16 cellular contexts compared by ENCODE assay signal in the genomic region with DNA sequence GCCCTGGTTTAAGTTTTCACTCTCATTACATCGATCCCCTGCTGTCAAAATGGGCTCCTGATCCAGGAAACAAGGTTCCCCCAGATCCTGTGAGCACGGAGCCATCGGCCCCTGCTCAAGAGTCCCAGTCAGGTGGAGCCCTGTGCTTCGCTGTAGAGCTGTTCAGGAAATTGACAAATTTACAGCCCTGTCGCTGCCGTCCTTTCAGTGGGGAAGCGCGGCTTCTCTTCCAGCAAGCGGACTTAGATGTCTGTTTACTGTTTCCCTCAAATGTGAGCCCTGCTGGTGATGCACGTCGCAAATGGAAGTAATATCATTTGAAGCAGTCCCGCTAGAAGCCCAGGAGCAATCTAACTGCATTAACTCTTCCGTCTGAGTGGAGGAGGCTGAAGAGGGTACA.
DNase-seq lines count a peak whose midpoint lies in the region; ATAC-seq and TF ChIP-seq lines count a peak whose summit lies in the region.
"Had no signal": no experiment of that assay in that cellular context is flagged by ENCODE, and none has a peak within 500 bp of the region (broad histone marks: within the 10 kb centered on the region; RNA-seq: fewer than 3 reads in every experiment).

No MANE protein-coding gene starts in this region.

- H3K36me3 Mint-ChIP-seq in H9 (ENCODE audit: insufficient read depth in 1 of 3, low read depth in 3 of 3) (peaks cover 0 to 1% (median 0%) of the 10 kb centered on the region in 3 experiments; a peak in 2 of 7 replicates), WTC11 (no peaks in the 10 kb centered on the region), neural crest cell (ENCODE audit: low read depth) (no peaks in the 10 kb centered on the region)
- H3K36me3 Mint-ChIP-seq: IgD-negative memory B cell had no signal

- H3K4me3 ChIP-seq in smooth muscle cell, result no peak overlapping the region
- H3K4me3 ChIP-seq in prostate gland, result no peak overlapping the region
- H3K4me3 ChIP-seq in upper lobe of right lung, result no peak overlapping the region

- no peak for TF ChIP-seq POLR2A in prostate gland (IDR thresholded peaks at IDR 0.05)

- H2BK12ac ChIP-seq in H9 (ENCODE audit: insufficient read length, low read depth, low read length), result no peak overlapping the region

- H3K4me1 ChIP-seq in H9 (ENCODE audit: insufficient read depth, low read length) (no peaks in the 10 kb centered on the region), smooth muscle cell (ENCODE audit: low read depth) (no peaks in the 10 kb centered on the region), prostate gland (replicated peaks) (no peaks in the 10 kb centered on the region), upper lobe of right lung (no peaks in the 10 kb centered on the region)

- no peaks in the 10 kb centered on the region for H3K27me3 ChIP-seq in H9 (ENCODE audit: insufficient read depth, low read length)
- no peaks in the 10 kb centered on the region for H3K27me3 ChIP-seq in smooth muscle cell (ENCODE audit: low read depth)
- no peaks in the 10 kb centered on the region for H3K27me3 ChIP-seq in prostate gland (replicated peaks; ENCODE audit: insufficient read depth)
- no peaks in the 10 kb centered on the region for H3K27me3 ChIP-seq in upper lobe of right lung

- no peak overlapping the region for H2AK5ac ChIP-seq in H9 (ENCODE audit: insufficient read length, low read length)

- H2BK5ac ChIP-seq in H9 (ENCODE audit: insufficient read length, low read length), result no peak overlapping the region

- H3K27me3 Mint-ChIP-seq in H9 (ENCODE audit: low read depth), result peaks cover 3% of the 10 kb centered on the region; the same call in 1 of the 2 replicates
- H3K27me3 Mint-ChIP-seq in WTC11 (ENCODE audit: low read depth), result peaks cover 3% of the 10 kb centered on the region
- H3K27me3 Mint-ChIP-seq in neural crest cell (ENCODE audit: low read depth), result no peaks in the 10 kb centered on the region
- H3K27me3 Mint-ChIP-seq: IgD-negative memory B cell had no signal

- H3K9me3 Mint-ChIP-seq in H9 (no peaks in the 10 kb centered on the region), WTC11 (peaks cover 14% of the 10 kb centered on the region), neural crest cell (no peaks in the 10 kb centered on the region)

- no peaks in the 10 kb centered on the region for H3K79me1 ChIP-seq in H9 (ENCODE audit: insufficient read depth, low read depth, low read length, poor library complexity, severe bottlenecking)

- H3K56ac ChIP-seq in H9 (ENCODE audit: insufficient read length, low read depth, low read length), result no peak overlapping the region

- intact Hi-C loops in prostate gland (cut with DNase I), result no loop called here
- intact Hi-C loops in upper lobe of right lung (cut with DNase I), result no loop called here

- H3K4me3 Mint-ChIP-seq in H9 (no peak overlapping the region), WTC11 (no peak overlapping the region), neural crest cell (no peak overlapping the region)
- H3K4me3 Mint-ChIP-seq: IgD-negative memory B cell had no signal

- no peaks in the 10 kb centered on the region for H3K9me3 ChIP-seq in H9 (ENCODE audit: control insufficient read depth, low read depth, low read length)
- no peaks in the 10 kb centered on the region for H3K9me3 ChIP-seq in smooth muscle cell (replicated peaks; ENCODE audit: low read depth)
- H3K9me3 ChIP-seq in prostate gland, result no peaks in the 10 kb centered on the region
- H3K9me3 ChIP-seq in upper lobe of right lung, result no peaks in the 10 kb centered on the region

- H2AFZ ChIP-seq in H9 (ENCODE audit: low read length) (peak overlapping the region; percentile 56), smooth muscle cell (ENCODE audit: low read depth) (peak overlapping the region; percentile 43)

- H3K4me2 ChIP-seq in H9 (ENCODE audit: insufficient read depth, insufficient read length, low read length) (no peak overlapping the region), smooth muscle cell (peak overlapping the region; percentile 36)

- H3K27ac ChIP-seq in H9 (ENCODE audit: insufficient read length, low read depth, low read length) (no peak overlapping the region), smooth muscle cell (ENCODE audit: low read depth) (no peak overlapping the region), prostate gland (no peak overlapping the region), upper lobe of right lung (no peak overlapping the region)

- H4K91ac ChIP-seq in H9 (ENCODE audit: insufficient read length, low read depth, low read length), result no peak overlapping the region

- H3K36me3 ChIP-seq in smooth muscle cell (ENCODE audit: low read depth), result no peaks in the 10 kb centered on the region
- no peaks in the 10 kb centered on the region for H3K36me3 ChIP-seq in prostate gland
- H3K36me3 ChIP-seq in upper lobe of right lung, result no peaks in the 10 kb centered on the region

- H3F3A ChIP-seq in smooth muscle cell (ENCODE audit: low read depth), result no peaks in the 10 kb centered on the region

- no peaks in the 10 kb centered on the region for H3K79me2 ChIP-seq in H9 (ENCODE audit: insufficient read depth, low read length)
- H3K79me2 ChIP-seq in smooth muscle cell (ENCODE audit: low read depth), result no peaks in the 10 kb centered on the region

- H4K20me1 ChIP-seq in H9 (ENCODE audit: control insufficient read depth, insufficient read depth, insufficient read length) (no peaks in the 10 kb centered on the region), smooth muscle cell (ENCODE audit: low read depth) (no peaks in the 10 kb centered on the region)

- POLR2A ChIA-PET in WTC11 (lab: Charles Lee), result no interaction called here

- H3K18ac ChIP-seq in H9 (ENCODE audit: insufficient read length, low read depth, low read length), result no peak overlapping the region

- H3K27ac Mint-ChIP-seq in H9 (no peak overlapping the region), WTC11 (no peak overlapping the region; the same call in 1 of the 2 replicates), neural crest cell (ENCODE audit: unreplicated experiment) (peak overlapping the region; percentile 44)
- H3K27ac Mint-ChIP-seq: IgD-negative memory B cell had no signal

- H3K23ac ChIP-seq in H9 (ENCODE audit: insufficient read length, low read depth, low read length), result no peak overlapping the region

- H2BK15ac ChIP-seq in H9 (ENCODE audit: low read depth, low read length), result no peak overlapping the region

- no peak overlapping the region for H2BK20ac ChIP-seq in H9 (ENCODE audit: low read depth, low read length, poor library complexity, severe bottlenecking)

- no peak overlapping the region for H2BK120ac ChIP-seq in H9 (ENCODE audit: low read depth, low read length, poor library complexity, severe bottlenecking)

- ATAC-seq in WTC11 (peak; percentile 60), upper lobe of right lung (no peak)

- no peak overlapping the region for H3T11ph ChIP-seq in H9 (ENCODE audit: low read length)

- H4K8ac ChIP-seq in H9 (replicated peaks; ENCODE audit: insufficient read length, low read depth, low read length), result no peak overlapping the region

- no peak for DNase-seq in H9
- no peak for DNase-seq in WTC11 (ENCODE audit: low spot score)
- no peak for DNase-seq in neural crest cell (ENCODE audit: low read depth, low spot score)
- DNase-seq in smooth muscle cell (lab: John Stamatoyannopoulos, UW; ENCODE audit: unreplicated experiment), result no peak
- DNase-seq in prostate gland (ENCODE audit: low spot score), result no peak
- no peak for DNase-seq in NCI-H524 treated with DMSO at 0.1 percent for 48 hours (lab: John Stamatoyannopoulos, UW)
- no peak for DNase-seq in upper lobe of right lung
- DNase-seq: ACHN, DMS79 treated with DMSO at 0.1 percent for 48 hours, HCEC 1CT, Kasumi-1, NCI-H1105, NCI-H1694, NCI-H748 treated with DMSO at 0.1 percent for 48 hours, RPMI8226 had no signal

- H3K9ac ChIP-seq in H9 (ENCODE audit: extremely low read depth, insufficient read length, low read length), result no peak overlapping the region
- H3K9ac ChIP-seq in smooth muscle cell (ENCODE audit: low read depth), result no peak overlapping the region

- no peak overlapping the region for H4K5ac ChIP-seq in H9 (ENCODE audit: insufficient read length, low read depth, low read length)

- CTCF ChIA-PET in WTC11 (lab: Charles Lee), result interaction anchor here (0.5 kb wide), 1 partner anchor 358 kb away, joined by 3 read pairs; no protein-coding TSS in a partner anchor

- H3K4me1 Mint-ChIP-seq in H9, result peaks cover 22 to 23% of the 10 kb centered on the region in 2 experiments
- peaks cover 32% of the 10 kb centered on the region for H3K4me1 Mint-ChIP-seq in WTC11
- peaks cover 6% of the 10 kb centered on the region for H3K4me1 Mint-ChIP-seq in neural crest cell
- H3K4me1 Mint-ChIP-seq: IgD-negative memory B cell had no signal

- WGBS in H9 (ENCODE audit: extremely low coverage, insufficient read length, low lambda C conversion rate), result no CpG with 5 or more reads among the region's 13 CpGs
- WGBS in smooth muscle cell (ENCODE audit: low lambda C conversion rate), result 67% methylated on average over 13 of the region's 13 CpGs
- WGBS in prostate gland, result 76% methylated on average over 13 of the region's 13 CpGs

- no peak for TF ChIP-seq CTCF in H9 (conservative IDR thresholded peaks at IDR 0.05)
- no peak for TF ChIP-seq CTCF in WTC11 (IDR thresholded peaks at IDR 0.05)
- TF ChIP-seq CTCF in neural crest cell (conservative IDR thresholded peaks at IDR 0.05), result no peak
- TF ChIP-seq CTCF in smooth muscle cell (IDR thresholded peaks at IDR 0.05; ENCODE audit: borderline replicate concordance, insufficient read depth, poor library complexity, severe bottlenecking), result no peak
- no peak for TF ChIP-seq CTCF in prostate gland (IDR thresholded peaks at IDR 0.05)
- no peak for TF ChIP-seq CTCF in upper lobe of right lung (IDR thresholded peaks at IDR 0.05)

- no peaks in the 10 kb centered on the region for H3K23me2 ChIP-seq in H9 (ENCODE audit: insufficient read length, low read depth, low read length, poor library complexity, severe bottlenecking)

- no peak overlapping the region for H3K14ac ChIP-seq in H9 (ENCODE audit: insufficient read depth, low read length)

- H3K4ac ChIP-seq in H9 (ENCODE audit: low read depth, low read length), result no peak overlapping the region

TF ChIP-seq in WTC11, 78 proteins besides CTCF, POLR2A, EP300 and RAD21 (continues in another document):
- TF ChIP-seq JAZF1 (CRISPR knock-in tag; IDR thresholded peaks at IDR 0.05) (no peak), NFE2L1 (CRISPR knock-in tag; IDR thresholded peaks at IDR 0.05) (no peak), MAX (CRISPR knock-in tag; IDR thresholded peaks at IDR 0.05) (no peak)
- TF ChIP-seq, protein P1, sequence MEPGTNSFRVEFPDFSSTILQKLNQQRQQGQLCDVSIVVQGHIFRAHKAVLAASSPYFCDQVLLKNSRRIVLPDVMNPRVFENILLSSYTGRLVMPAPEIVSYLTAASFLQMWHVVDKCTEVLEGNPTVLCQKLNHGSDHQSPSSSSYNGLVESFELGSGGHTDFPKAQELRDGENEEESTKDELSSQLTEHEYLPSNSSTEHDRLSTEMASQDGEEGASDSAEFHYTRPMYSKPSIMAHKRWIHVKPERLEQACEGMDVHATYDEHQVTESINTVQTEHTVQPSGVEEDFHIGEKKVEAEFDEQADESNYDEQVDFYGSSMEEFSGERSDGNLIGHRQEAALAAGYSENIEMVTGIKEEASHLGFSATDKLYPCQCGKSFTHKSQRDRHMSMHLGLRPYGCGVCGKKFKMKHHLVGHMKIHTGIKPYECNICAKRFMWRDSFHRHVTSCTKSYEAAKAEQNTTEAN (CRISPR knock-in tag; IDR thresholded peaks at IDR 0.05), result no peak
